39 cellular contexts compared by ENCODE assay signal in the genomic region with DNA sequence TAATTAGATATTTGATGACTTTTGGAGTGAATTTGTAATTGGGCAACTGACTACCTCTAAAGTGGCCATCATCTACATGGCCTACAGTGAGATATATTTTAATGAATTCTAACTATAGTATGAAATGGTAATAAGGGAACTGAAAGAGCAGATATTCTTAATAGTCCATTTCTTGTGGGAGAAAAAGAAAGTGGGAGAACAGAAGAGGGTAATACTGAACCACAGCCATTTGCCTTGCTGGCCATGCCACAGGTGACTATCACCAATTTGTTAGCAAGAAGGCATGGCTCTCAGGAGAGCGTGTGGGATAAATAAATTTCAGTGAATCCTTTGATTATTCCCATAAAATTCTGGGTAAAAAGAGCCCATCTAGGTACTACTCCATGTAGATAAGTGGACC.
"Had no signal": no experiment of that assay in that cellular context is flagged by ENCODE, and none has a peak within 500 bp of the region (broad histone marks: within the 10 kb centered on the region; RNA-seq: fewer than 3 reads in every experiment).

No MANE protein-coding gene starts in this region.

- H3K36me3 Mint-ChIP-seq: activated naive CD4-positive, alpha-beta T cell treated with anti-CD3 and anti-CD28 coated beads, Interleukin-2, amount 10 ng/mL, durations not matched to agents 7 days and 5 days; activated naive CD4-positive, alpha-beta T cell treated with anti-CD3 and anti-CD28 coated beads, Interleukin-2, amount 50 U/mL, for 24 hours; activated naive CD8-positive, alpha-beta T cell; activated naive CD8-positive, alpha-beta T cell treated with anti-CD3 and anti-CD28 coated beads, Interleukin-2, amount 10 ng/mL, durations not matched to agents 7 days and 5 days; brain had no signal

- H3K27ac Mint-ChIP-seq: activated CD4-positive, alpha-beta memory T cell treated with anti-CD3 and anti-CD28 coated beads, Interleukin-2, amount 10 ng/mL, durations not matched to agents 7 days and 5 days; activated CD4-positive, alpha-beta T cell treated with anti-CD3 and anti-CD28 coated beads for 36 hours; activated CD4-positive, alpha-beta T cell treated with anti-CD3 and anti-CD28 coated beads, Interleukin-2, amount 10 ng/mL, durations not matched to agents 7 days and 5 days; activated CD8-positive, alpha-beta T cell treated with anti-CD3 and anti-CD28 coated beads, Interleukin-2, amount 10 ng/mL, durations not matched to agents 7 days and 5 days; activated naive CD4-positive, alpha-beta T cell treated with anti-CD3 and anti-CD28 coated beads, Interleukin-2, amount 10 ng/mL, durations not matched to agents 7 days and 5 days; activated naive CD4-positive, alpha-beta T cell treated with anti-CD3 and anti-CD28 coated beads, Interleukin-2, amount 50 U/mL, for 24 hours; activated naive CD8-positive, alpha-beta T cell; activated naive CD8-positive, alpha-beta T cell treated with anti-CD3 and anti-CD28 coated beads, Interleukin-2, amount 10 ng/mL, durations not matched to agents 7 days and 5 days; activated naive CD8-positive, alpha-beta T cell treated with anti-CD3 and anti-CD28 coated beads, Interleukin-2, amount 50 U/mL, for 24 hours; activated T-cell treated with anti-CD3 and anti-CD28 coated beads, Interleukin-2, amount 50 U/mL, for 24 hours; activated T-helper 2 cell treated with anti-CD3 and anti-CD28 coated beads, Interferon-gamma antibody, Interleukin-2, Interleukin-4, amounts not matched to agents 10 μg/mL and 5 μg/mL and 100 μg/mL, durations not matched to agents 14 hours and 24 hours and 36 hours; brain; T-helper 1 cell treated with Interleukin-12 subunit alpha and Interleukin-12 subunit beta and Interleukin-4 antibody, amounts not matched to agents 30 μg/mL and 1 μg/mL, for 36 hours; T-helper 2 cell treated with Interferon-gamma antibody and Interleukin-4, amounts not matched to agents 5 μg/mL and 100 μg/mL, for 36 hours; WTC11 had no signal

- H3K27ac ChIP-seq: ascending aorta, cardiac muscle cell, colonic mucosa, WERI-Rb-1 had no signal

- DNase-seq: activated CD4-positive, alpha-beta memory T cell treated with anti-CD3 and anti-CD28 coated beads, Interleukin-2, amount 10 ng/mL, durations not matched to agents 7 days and 5 days; activated CD4-positive, alpha-beta T cell treated with anti-CD3 and anti-CD28 coated beads for 1 hour; activated CD4-positive, alpha-beta T cell treated with anti-CD3 and anti-CD28 coated beads for 36 hours; activated CD4-positive, alpha-beta T cell treated with anti-CD3 and anti-CD28 coated beads for 48 hours; activated CD4-positive, alpha-beta T cell treated with anti-CD3 and anti-CD28 coated beads, Interleukin-2, amount 10 ng/mL, durations not matched to agents 7 days and 5 days; activated CD4-positive, alpha-beta T cell treated with anti-CD3 and anti-CD28 coated beads, Interleukin-2, amount 50 U/mL, for 48 hours; activated CD4-positive, CD25-positive, alpha-beta regulatory T cell; activated CD8-positive, alpha-beta memory T cell treated with anti-CD3 and anti-CD28 coated beads for 24 hours; activated CD8-positive, alpha-beta memory T cell treated with anti-CD3 and anti-CD28 coated beads, Interleukin-2, amount 50 U/mL, for 48 hours; activated CD8-positive, alpha-beta T cell treated with anti-CD3 and anti-CD28 coated beads, Interleukin-2, amount 10 ng/mL, durations not matched to agents 7 days and 5 days; activated effector memory CD4-positive, alpha-beta T cell treated with Interleukin-2 at 50 U/mL for 16 hours; activated gamma-delta T cell; activated naive CD4-positive, alpha-beta T cell treated with anti-CD3 and anti-CD28 coated beads, Interleukin-2, amount 10 ng/mL, durations not matched to agents 7 days and 5 days; activated naive CD4-positive, alpha-beta T cell treated with Interleukin-2 at 50 U/mL for 16 hours; activated naive CD8-positive, alpha-beta T cell treated with anti-CD3 and anti-CD28 coated beads, Interleukin-2, amount 10 ng/mL, durations not matched to agents 7 days and 5 days; activated naive CD8-positive, alpha-beta T cell treated with anti-CD3 and anti-CD28 coated beads, Interleukin-2, amount 50 U/mL, for 24 hours; activated T-cell treated with anti-CD3 and anti-CD28 coated beads, Interleukin-2, amount 50 U/mL, for 24 hours; activated T-cell treated with anti-CD3 and anti-CD28 coated beads, Interleukin-2, amount 50 U/mL, for 48 hours; amygdala; anterior cingulate cortex; caudate nucleus; cerebellar nuclear complex; colonic mucosa; T-helper 2 cell; T-helper 9 cell; WERI-Rb-1 had no signal

- H3K27me3 ChIP-seq: ascending aorta, cardiac muscle cell, colonic mucosa had no signal

- ATAC-seq: activated CD4-positive, alpha-beta T cell treated with anti-CD3 and anti-CD28 coated beads for 36 hours; activated CD4-positive, CD25-positive, alpha-beta regulatory T cell treated with anti-CD3 and anti-CD28 coated beads, Interleukin-2, amount 50 U/mL, for 24 hours; activated CD8-positive, alpha-beta T cell treated with anti-CD3 and anti-CD28 coated beads, Interleukin-2, amount 10 ng/mL, durations not matched to agents 7 days and 5 days; activated naive CD8-positive, alpha-beta T cell treated with anti-CD3 and anti-CD28 coated beads, Interleukin-2, amount 50 U/mL, for 24 hours; WTC11 had no signal

- H3K4me3 Mint-ChIP-seq: activated CD4-positive, alpha-beta memory T cell treated with anti-CD3 and anti-CD28 coated beads, Interleukin-2, amount 10 ng/mL, durations not matched to agents 7 days and 5 days; activated CD4-positive, alpha-beta T cell treated with anti-CD3 and anti-CD28 coated beads for 36 hours; activated CD4-positive, alpha-beta T cell treated with anti-CD3 and anti-CD28 coated beads, Interleukin-2, amount 10 ng/mL, durations not matched to agents 7 days and 5 days; activated CD8-positive, alpha-beta T cell treated with anti-CD3 and anti-CD28 coated beads, Interleukin-2, amount 10 ng/mL, durations not matched to agents 7 days and 5 days; activated naive CD4-positive, alpha-beta T cell treated with anti-CD3 and anti-CD28 coated beads, Interleukin-2, amount 10 ng/mL, durations not matched to agents 7 days and 5 days; activated naive CD4-positive, alpha-beta T cell treated with anti-CD3 and anti-CD28 coated beads, Interleukin-2, amount 50 U/mL, for 24 hours; activated naive CD8-positive, alpha-beta T cell; activated naive CD8-positive, alpha-beta T cell treated with anti-CD3 and anti-CD28 coated beads, Interleukin-2, amount 10 ng/mL, durations not matched to agents 7 days and 5 days; activated naive CD8-positive, alpha-beta T cell treated with anti-CD3 and anti-CD28 coated beads, Interleukin-2, amount 50 U/mL, for 24 hours; activated T-cell treated with anti-CD3 and anti-CD28 coated beads, Interleukin-2, amount 50 U/mL, for 24 hours; brain; central memory CD8-positive, alpha-beta T cell; T-helper 1 cell treated with Interleukin-12 subunit alpha and Interleukin-12 subunit beta and Interleukin-4 antibody, amounts not matched to agents 30 μg/mL and 1 μg/mL, for 36 hours; T-helper 2 cell treated with Interferon-gamma antibody and Interleukin-4, amounts not matched to agents 5 μg/mL and 100 μg/mL, for 36 hours; WTC11 had no signal

- H3K4me1 ChIP-seq: ascending aorta, colonic mucosa had no signal

- H3K9me3 Mint-ChIP-seq: central memory CD8-positive, alpha-beta T cell had no signal

- H3K4me1 Mint-ChIP-seq: activated CD4-positive, alpha-beta memory T cell treated with anti-CD3 and anti-CD28 coated beads, Interleukin-2, amount 10 ng/mL, durations not matched to agents 7 days and 5 days; activated CD4-positive, alpha-beta T cell treated with anti-CD3 and anti-CD28 coated beads for 36 hours; activated CD4-positive, alpha-beta T cell treated with anti-CD3 and anti-CD28 coated beads, Interleukin-2, amount 10 ng/mL, durations not matched to agents 7 days and 5 days; activated naive CD4-positive, alpha-beta T cell treated with anti-CD3 and anti-CD28 coated beads, Interleukin-2, amount 10 ng/mL, durations not matched to agents 7 days and 5 days; activated naive CD4-positive, alpha-beta T cell treated with anti-CD3 and anti-CD28 coated beads, Interleukin-2, amount 50 U/mL, for 24 hours; activated naive CD8-positive, alpha-beta T cell treated with anti-CD3 and anti-CD28 coated beads, Interleukin-2, amount 10 ng/mL, durations not matched to agents 7 days and 5 days; activated naive CD8-positive, alpha-beta T cell treated with anti-CD3 and anti-CD28 coated beads, Interleukin-2, amount 50 U/mL, for 24 hours; central memory CD8-positive, alpha-beta T cell had no signal

- H3K27me3 Mint-ChIP-seq: activated CD4-positive, alpha-beta memory T cell treated with anti-CD3 and anti-CD28 coated beads, Interleukin-2, amount 10 ng/mL, durations not matched to agents 7 days and 5 days; activated CD4-positive, alpha-beta T cell treated with anti-CD3 and anti-CD28 coated beads for 36 hours; activated CD4-positive, alpha-beta T cell treated with anti-CD3 and anti-CD28 coated beads, Interleukin-2, amount 10 ng/mL, durations not matched to agents 7 days and 5 days; activated naive CD4-positive, alpha-beta T cell treated with anti-CD3 and anti-CD28 coated beads, Interleukin-2, amount 10 ng/mL, durations not matched to agents 7 days and 5 days; activated naive CD4-positive, alpha-beta T cell treated with anti-CD3 and anti-CD28 coated beads, Interleukin-2, amount 50 U/mL, for 24 hours; activated naive CD8-positive, alpha-beta T cell; activated naive CD8-positive, alpha-beta T cell treated with anti-CD3 and anti-CD28 coated beads, Interleukin-2, amount 10 ng/mL, durations not matched to agents 7 days and 5 days; activated naive CD8-positive, alpha-beta T cell treated with anti-CD3 and anti-CD28 coated beads, Interleukin-2, amount 50 U/mL, for 24 hours; activated T-cell treated with anti-CD3 and anti-CD28 coated beads, Interleukin-2, amount 50 U/mL, for 24 hours; brain; central memory CD8-positive, alpha-beta T cell had no signal

- H3K9me3 ChIP-seq: ascending aorta, colonic mucosa had no signal

- H3K4me3 ChIP-seq: ascending aorta, cardiac muscle cell, colonic mucosa had no signal

- FAIRE-seq: bronchial epithelial cell, TTC549 had no signal

- H3K36me3 ChIP-seq: ascending aorta, cardiac muscle cell, colonic mucosa, WERI-Rb-1 had no signal
